9 cellular contexts compared by ENCODE assay signal in genomic region chrX:74534569-74535038, GRCh38.
DNase-seq lines count a peak whose midpoint lies in the region; ATAC-seq, FAIRE-seq and TF ChIP-seq lines count a peak whose summit lies in the region.
"Had no signal": no experiment of that assay in that cellular context is flagged by ENCODE, and none has a peak within 500 bp of the region (broad histone marks: within the 10 kb centered on the region; RNA-seq: fewer than 3 reads in every experiment).

No MANE protein-coding gene starts in this region.

- H2AFZ ChIP-seq in HepG2 (ENCODE audit: low read length) = no peak overlapping the region

- H3K9me3 ChIP-seq in HepG2 (ENCODE audit: low read length) = no peaks in the 10 kb centered on the region
- H3K9me3 ChIP-seq: Peyer's patch had no signal

- WGBS in HepG2 (ENCODE audit: low lambda C conversion rate) = 0% methylated on average over 1 of the region's 2 CpGs

- no peaks in the 10 kb centered on the region for H3K36me3 ChIP-seq in HepG2 (replicated peaks in 1 of 2; ENCODE audit: control insufficient read depth in 1 of 2, insufficient read depth in 2 of 2, low read length in 2 of 2)
- H3K36me3 ChIP-seq: Peyer's patch had no signal

- intact Hi-C loops in HepG2 (cut with micrococcal nuclease; ENCODE audit: unreplicated experiment) = no loop called here
- intact Hi-C loops in left ventricle myocardium superior (cut with micrococcal nuclease) = loop anchor here (5.0 kb wide), 1 partner anchor 112 kb away; the partner anchor contains the start of gene SLC16A2

- TF ChIP-seq EP300 in HepG2 (IDR thresholded peaks at IDR 0.05; ENCODE audit: low read depth in 2 of 2, low read length in 2 of 2) (no peak), HepG2 (CRISPR knock-in tag; IDR thresholded peaks at IDR 0.05; ENCODE audit: borderline replicate concordance) (no peak)

- H3K4me2 ChIP-seq in HepG2 (ENCODE audit: low read depth, low read length) = no peak overlapping the region

- H3K27me3 ChIP-seq in HepG2 (ENCODE audit: control insufficient read depth in 1 of 2, insufficient read depth in 2 of 2, low read length in 2 of 2) = no peaks in the 10 kb centered on the region
- H3K27me3 ChIP-seq: Peyer's patch had no signal

- H3K79me2 ChIP-seq in HepG2 (ENCODE audit: insufficient read depth, low read length) = no peaks in the 10 kb centered on the region

- TF ChIP-seq POLR2A in HepG2 (IDR thresholded peaks at IDR 0.05; ENCODE audit: insufficient read depth in 1 of 2, low read depth in 2 of 2, low read length in 2 of 2) = no peak

- FAIRE-seq in HepG2 (lab: Jason Lieb, UNC) = no peak

- POLR2A ChIA-PET in HepG2 (lab: Yijun Ruan, JAX) = no interaction called here

- H3K9ac ChIP-seq in HepG2 (ENCODE audit: insufficient read depth, low read depth, low read length) = no peak overlapping the region

- in situ Hi-C loops in HepG2 (cut with HindIII; ENCODE audit: extremely low pct_ligation_motif_present, low pct_unique_long_range_greater_than_20kb) = no loop called here

- TF ChIP-seq CTCF in HepG2 (CRISPR knock-in tag; IDR thresholded peaks at IDR 0.05) = no peak

- no TSS peak for BruUV-seq in HepG2 (replicated peaks; lab: Mats Ljungman, UMichigan)

- no peak overlapping the region for H3K4me3 ChIP-seq in HepG2 (replicated peaks in 1 of 3; ENCODE audit: insufficient read depth in 1 of 3, low read depth in 2 of 3, low read length in 3 of 3)

- CTCF ChIA-PET in HepG2 (lab: Yijun Ruan, JAX; ENCODE audit: low intra/inter-chr PET ratio, low total read pairs) = no interaction called here

- ATAC-seq in activated CD4-positive, CD25-positive, alpha-beta regulatory T cell treated with anti-CD3 and anti-CD28 coated beads, Interleukin-2, amount 50 U/mL, for 24 hours = peak; percentile 39 to 74
- ATAC-seq in HG03025 (IDR thresholded peaks at IDR 0.05; ENCODE audit: low FRiP score, unreplicated experiment) (peak; percentile 39), HepG2 (no peak), left ventricle myocardium superior (no peak)

- no peaks in the 10 kb centered on the region for H3K4me1 ChIP-seq in HepG2 (ENCODE audit: insufficient read depth, low read length)

- no peak for TF ChIP-seq RAD21 in HepG2 (CRISPR knock-in tag; IDR thresholded peaks at IDR 0.05)

- DNase-seq in activated CD4-positive, CD25-positive, alpha-beta regulatory T cell (lab: John Stamatoyannopoulos, UW) = no peak
- DNase-seq in astrocyte of the hippocampus (ENCODE audit: low read depth, low spot score) (peak; percentile 49), HepG2 (ENCODE audit: low spot score) (no peak), left ventricle myocardium superior (no peak), NAMALWA (ENCODE audit: low spot score) (no peak)
- peak; percentile 32 for DNase-seq in stimulated activated CD8-positive, alpha-beta memory T cell treated with anti-CD3 and anti-CD28 coated beads, Interleukin-4, amount 100 ng/mL, for 48 hours

- no peak overlapping the region for H3K27ac ChIP-seq in HepG2 (ENCODE audit: extremely low read length, insufficient read depth, low read length)

- H4K20me1 ChIP-seq in HepG2 (ENCODE audit: insufficient read depth, low read length) = no peaks in the 10 kb centered on the region

TF ChIP-seq in HepG2, 621 proteins besides CTCF, POLR2A, EP300 and RAD21:
- TF ChIP-seq YEATS2 (CRISPR knock-in tag; IDR thresholded peaks at IDR 0.05; ENCODE audit: borderline replicate concordance) = no peak

Comparison
In these comparisons a context has a peak if more than half of its experiments do, and no peak if none do; other contexts are left out.
1. ATAC-seq: peak in activated CD4-positive, CD25-positive, alpha-beta regulatory T cell treated with anti-CD3 and anti-CD28 coated beads, Interleukin-2, amount 50 U/mL, for 24 hours (2 of 2) and HG03025 (single experiment); none in HepG2 (single experiment) and left ventricle myocardium superior (single experiment).
2. DNase-seq: peak in astrocyte of the hippocampus (single experiment) and stimulated activated CD8-positive, alpha-beta memory T cell treated with anti-CD3 and anti-CD28 coated beads, Interleukin-4, amount 100 ng/mL, for 48 hours (single experiment); none in activated CD4-positive, CD25-positive, alpha-beta regulatory T cell (0 of 4), HepG2 (single experiment), left ventricle myocardium superior (single experiment) and NAMALWA (single experiment).